In the genomic region with DNA sequence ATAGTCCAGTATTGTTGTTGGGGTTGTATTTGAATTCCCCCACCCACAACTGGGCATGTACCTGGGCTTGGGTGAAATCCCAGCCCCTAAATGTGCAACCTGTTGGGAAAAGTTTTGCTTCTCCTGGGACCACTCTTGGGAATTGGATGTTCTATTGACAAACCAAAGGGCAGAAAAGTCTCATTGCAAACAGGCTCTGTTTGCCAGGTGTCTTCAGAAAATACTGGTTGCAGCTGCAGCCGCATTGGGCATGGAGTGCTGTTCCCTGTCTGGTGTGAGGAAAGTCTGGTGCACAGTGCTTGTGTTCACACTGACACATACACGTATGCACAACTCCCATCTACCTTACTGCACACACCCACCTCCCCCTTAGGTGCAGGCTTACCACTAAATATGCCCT, we compare ENCODE assay signal across 1 cellular context.
TF ChIP-seq lines count a peak whose summit lies in the region.

No MANE protein-coding gene starts in this region.

TF ChIP-seq in IMR-90, 13 proteins besides CTCF, POLR2A, EP300 and RAD21:
- TF ChIP-seq, protein P1, sequence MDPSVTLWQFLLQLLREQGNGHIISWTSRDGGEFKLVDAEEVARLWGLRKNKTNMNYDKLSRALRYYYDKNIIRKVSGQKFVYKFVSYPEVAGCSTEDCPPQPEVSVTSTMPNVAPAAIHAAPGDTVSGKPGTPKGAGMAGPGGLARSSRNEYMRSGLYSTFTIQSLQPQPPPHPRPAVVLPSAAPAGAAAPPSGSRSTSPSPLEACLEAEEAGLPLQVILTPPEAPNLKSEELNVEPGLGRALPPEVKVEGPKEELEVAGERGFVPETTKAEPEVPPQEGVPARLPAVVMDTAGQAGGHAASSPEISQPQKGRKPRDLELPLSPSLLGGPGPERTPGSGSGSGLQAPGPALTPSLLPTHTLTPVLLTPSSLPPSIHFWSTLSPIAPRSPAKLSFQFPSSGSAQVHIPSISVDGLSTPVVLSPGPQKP (IDR thresholded peaks at IDR 0.05; ENCODE audit: borderline replicate concordance, low read depth, low read length) = no peak
- no peak for TF ChIP-seq MAFK (IDR thresholded peaks at IDR 0.05; ENCODE audit: low read depth, low read length)
- no peak for TF ChIP-seq RCOR1 (IDR thresholded peaks at IDR 0.05; ENCODE audit: insufficient replicate concordance, low read length)
- no peak for TF ChIP-seq NFE2L2 (IDR thresholded peaks at IDR 0.05; ENCODE audit: low read depth, low read length)
- TF ChIP-seq FOS (IDR thresholded peaks at IDR 0.05; ENCODE audit: low read depth, low read length) = no peak
- TF ChIP-seq RFX5 (IDR thresholded peaks at IDR 0.05; ENCODE audit: low read depth, low read length) = no peak
- no peak for TF ChIP-seq CHD1 (IDR thresholded peaks at IDR 0.05; ENCODE audit: low read depth, low read length)
- TF ChIP-seq MAZ (IDR thresholded peaks at IDR 0.05; ENCODE audit: borderline replicate concordance, low read depth, low read length) = no peak
- TF ChIP-seq BHLHE40 (IDR thresholded peaks at IDR 0.05; ENCODE audit: low read depth, low read length) = no peak
- TF ChIP-seq SMC3 (IDR thresholded peaks at IDR 0.05; ENCODE audit: low read depth, low read length) = no peak
- no peak for TF ChIP-seq CEBPB (IDR thresholded peaks at IDR 0.05; ENCODE audit: low read depth, low read length)
- no peak for TF ChIP-seq MXI1 (IDR thresholded peaks at IDR 0.05; ENCODE audit: borderline replicate concordance, low read depth, low read length)
- TF ChIP-seq, protein P2, sequence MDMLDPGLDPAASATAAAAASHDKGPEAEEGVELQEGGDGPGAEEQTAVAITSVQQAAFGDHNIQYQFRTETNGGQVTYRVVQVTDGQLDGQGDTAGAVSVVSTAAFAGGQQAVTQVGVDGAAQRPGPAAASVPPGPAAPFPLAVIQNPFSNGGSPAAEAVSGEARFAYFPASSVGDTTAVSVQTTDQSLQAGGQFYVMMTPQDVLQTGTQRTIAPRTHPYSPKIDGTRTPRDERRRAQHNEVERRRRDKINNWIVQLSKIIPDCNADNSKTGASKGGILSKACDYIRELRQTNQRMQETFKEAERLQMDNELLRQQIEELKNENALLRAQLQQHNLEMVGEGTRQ (IDR thresholded peaks at IDR 0.05; ENCODE audit: low read depth, low read length) = no peak
